Comparison of ENCODE assay signal across 8 cellular contexts in genomic region chr16:67935096-67935401, GRCh38. TPM values are rescaled to one million over a fixed set of nuclear protein-coding genes. Genes with fewer than 3 reads are reported as not detected.
DNase-seq lines count a peak whose midpoint lies in the region; ATAC-seq lines count a peak whose summit lies in the region.

No MANE protein-coding gene starts in this region.

- H3K27ac ChIP-seq in iPS-20b (ENCODE audit: low read length): no peak overlapping the region
- H3K27ac ChIP-seq in substantia nigra (ENCODE audit: low read depth, low read length, poor library complexity, severe bottlenecking): peak overlapping the region; percentile 87

- H3K9me3 ChIP-seq in iPS-20b (ENCODE audit: insufficient read depth, low read depth, low read length): no peaks in the 10 kb centered on the region

- H3K36me3 ChIP-seq in iPS-20b (ENCODE audit: insufficient read depth, low read depth, low read length): 0 out of 2 replicates have a peak, but pooled peaks cover 4% of the 10 kb centered on the region

- no peaks in the 10 kb centered on the region for H3K9me3 Mint-ChIP-seq in activated naive CD8-positive, alpha-beta T cell treated with anti-CD3 and anti-CD28 coated beads, Interleukin-2, amount 50 U/mL, for 24 hours

- H3K27me3 ChIP-seq in iPS-20b (ENCODE audit: insufficient read depth, low read length): no peaks in the 10 kb centered on the region

- peak overlapping the region; percentile 89 for H3K4me3 ChIP-seq in iPS-20b (ENCODE audit: low read length)

- H3K36me3 Mint-ChIP-seq in activated naive CD8-positive, alpha-beta T cell treated with anti-CD3 and anti-CD28 coated beads, Interleukin-2, amount 50 U/mL, for 24 hours (ENCODE audit: low read depth): peaks cover 41% of the 10 kb centered on the region

- H3K4me1 Mint-ChIP-seq in activated naive CD8-positive, alpha-beta T cell treated with anti-CD3 and anti-CD28 coated beads, Interleukin-2, amount 50 U/mL, for 24 hours: peaks cover 36% of the 10 kb centered on the region

- peak overlapping the region; percentile 81 for H3K9ac ChIP-seq in iPS-20b (ENCODE audit: low read depth, low read length)

- H3K4me3 Mint-ChIP-seq in activated naive CD8-positive, alpha-beta T cell treated with anti-CD3 and anti-CD28 coated beads, Interleukin-2, amount 50 U/mL, for 24 hours: peak overlapping the region; percentile 100

- H3K4me1 ChIP-seq in iPS-20b (ENCODE audit: insufficient read depth, low read length): 0 out of 2 replicates have a peak, but pooled peaks cover 6% of the 10 kb centered on the region

- DNase-seq in DMS 273 (lab: John Stamatoyannopoulos, UW; ENCODE audit: unreplicated experiment) (peak; percentile 68), DMS 273 treated with DMSO at 0.1 percent for 48 hours (lab: John Stamatoyannopoulos, UW) (no peak), substantia nigra (lab: John Stamatoyannopoulos, UW) (peak in 1 of 49 donors; percentile 53), cerebellar nuclear complex (lab: John Stamatoyannopoulos, UW) (no peak), left lobe of liver (ENCODE audit: low spot score) (no peak)
- DNase-seq in activated naive CD8-positive, alpha-beta T cell treated with anti-CD3 and anti-CD28 coated beads, Interleukin-2, amount 50 U/mL, for 24 hours: no peak

- no peak for ATAC-seq in activated naive CD8-positive, alpha-beta T cell treated with anti-CD3 and anti-CD28 coated beads, Interleukin-2, amount 50 U/mL, for 24 hours
- no peak for ATAC-seq in GM19467 (IDR thresholded peaks at IDR 0.05; ENCODE audit: unreplicated experiment)
- no peak for ATAC-seq in left lobe of liver

- H3K27me3 Mint-ChIP-seq in activated naive CD8-positive, alpha-beta T cell treated with anti-CD3 and anti-CD28 coated beads, Interleukin-2, amount 50 U/mL, for 24 hours: no peaks in the 10 kb centered on the region

- peak overlapping the region; percentile 100 for H3K27ac Mint-ChIP-seq in activated naive CD8-positive, alpha-beta T cell treated with anti-CD3 and anti-CD28 coated beads, Interleukin-2, amount 50 U/mL, for 24 hours

RNA-seq across cellular contexts. Expression of gene PSMB10, which starts 1.6 kb away (rescaled TPM):
- total RNA-seq in left lobe of liver: 21.7 TPM

RNA-seq across cellular contexts. Expression of gene CTRL, which starts 3.4 kb away (rescaled TPM):
- 0.73 TPM for total RNA-seq in left lobe of liver

RNA-seq across cellular contexts. Expression of gene LCAT, which starts 8.9 kb away (rescaled TPM):
- 172 TPM for total RNA-seq in left lobe of liver

RNA-seq across cellular contexts. Expression of gene SLC12A4, which starts 33.4 kb away (rescaled TPM):
- 20.1 TPM for total RNA-seq in left lobe of liver

RNA-seq across cellular contexts. Expression of gene PSKH1, which starts 42.0 kb away (rescaled TPM):
- total RNA-seq in left lobe of liver: 18.2 TPM
